Comparison of ENCODE assay signal across 9 cellular contexts in genomic region chr10:72295330-72295910, GRCh38. TPM values are rescaled to one million over a fixed set of nuclear protein-coding genes. Genes with fewer than 3 reads are reported as not detected.
A peak's percentile ranks its signal among the peaks of the same experiment; 100 is the strongest.
DNase-seq lines count a peak whose midpoint lies in the region; ATAC-seq, FAIRE-seq and TF ChIP-seq lines count a peak whose summit lies in the region.
"Had no signal": no experiment of that assay in that cellular context is flagged by ENCODE, and none has a peak within 500 bp of the region (broad histone marks: within the 10 kb centered on the region; RNA-seq: fewer than 3 reads in every experiment).

No MANE protein-coding gene starts in this region.

- 84% methylated on average over 6 of the region's 8 CpGs for WGBS in A549 (ENCODE audit: missing lambda C conversion rate)

- H3K27ac ChIP-seq in A549 (peak overlapping the region; percentile 98 to 100), DOHH2 (ENCODE audit: low read depth, low read length) (no peak overlapping the region)

- no peak for ATAC-seq in A549
- no peak for ATAC-seq in naive B cell (ENCODE audit: low read depth in 2 of 2)
- no peak for ATAC-seq in GM18505 (IDR thresholded peaks at IDR 0.05; ENCODE audit: unreplicated experiment)

- H3K27me3 Mint-ChIP-seq in activated T-helper 1 cell treated with anti-CD3 and anti-CD28 coated beads, Interleukin-12 subunit alpha, Interleukin-12 subunit beta, Interleukin-2, Interleukin-4 antibody, amounts not matched to agents 30 ng/mL and 10 ng/mL and 1 ng/mL, durations not matched to agents 14 hours and 24 hours and 36 hours (ENCODE audit: insufficient read depth): no peaks in the 10 kb centered on the region
- no peaks in the 10 kb centered on the region for H3K27me3 Mint-ChIP-seq in naive B cell

- no peaks in the 10 kb centered on the region for H4K20me1 ChIP-seq in DOHH2 (ENCODE audit: control insufficient read depth, insufficient read depth, low read depth, low read length)

- H3K4me3 Mint-ChIP-seq in activated T-helper 1 cell treated with anti-CD3 and anti-CD28 coated beads, Interleukin-12 subunit alpha, Interleukin-12 subunit beta, Interleukin-2, Interleukin-4 antibody, amounts not matched to agents 30 ng/mL and 10 ng/mL and 1 ng/mL, durations not matched to agents 14 hours and 24 hours and 36 hours: peak overlapping the region; percentile 64
- peak overlapping the region in 6 of 8 donors; percentile 41 to 83 (median 73) for H3K4me3 Mint-ChIP-seq in naive B cell

- no peaks in the 10 kb centered on the region for H3K9me2 ChIP-seq in DOHH2 (replicated peaks; ENCODE audit: control insufficient read depth, low read length)

- peak overlapping the region; percentile 100 for H3K27ac Mint-ChIP-seq in activated T-helper 1 cell treated with anti-CD3 and anti-CD28 coated beads, Interleukin-12 subunit alpha, Interleukin-12 subunit beta, Interleukin-2, Interleukin-4 antibody, amounts not matched to agents 30 ng/mL and 10 ng/mL and 1 ng/mL, durations not matched to agents 14 hours and 24 hours and 36 hours
- peak overlapping the region; percentile 95 to 100 (median 100) for H3K27ac Mint-ChIP-seq in naive B cell

- H3K36me3 Mint-ChIP-seq in activated T-helper 1 cell treated with anti-CD3 and anti-CD28 coated beads, Interleukin-12 subunit alpha, Interleukin-12 subunit beta, Interleukin-2, Interleukin-4 antibody, amounts not matched to agents 30 ng/mL and 10 ng/mL and 1 ng/mL, durations not matched to agents 14 hours and 24 hours and 36 hours (ENCODE audit: low read depth): peaks cover 3% of the 10 kb centered on the region
- no peaks in the 10 kb centered on the region for H3K36me3 Mint-ChIP-seq in naive B cell

- no peak overlapping the region for H3K4me3 ChIP-seq in A549
- no peak overlapping the region for H3K4me3 ChIP-seq in DOHH2 (ENCODE audit: low read length)

- H3K79me2 ChIP-seq in DOHH2 (ENCODE audit: control insufficient read depth, low read length): no peaks in the 10 kb centered on the region

- no peaks in the 10 kb centered on the region for H3K36me3 ChIP-seq in DOHH2 (ENCODE audit: control insufficient read depth, low read length)

- no peak for TF ChIP-seq EP300 in A549 (IDR thresholded peaks at IDR 0.05)

- H3K4me1 ChIP-seq in A549 (peaks cover 64% of the 10 kb centered on the region), DOHH2 (ENCODE audit: control insufficient read depth, low read length) (peaks cover 49% of the 10 kb centered on the region)

- DNase-seq in A549 (ENCODE audit: low read depth in 1 of 2, low spot score in 1 of 2): no peak
- DNase-seq in activated T-helper 1 cell treated with anti-CD3 and anti-CD28 coated beads, Interleukin-12 subunit alpha, Interleukin-12 subunit beta, Interleukin-2, Interleukin-4 antibody, amounts not matched to agents 30 ng/mL and 10 ng/mL and 1 ng/mL, durations not matched to agents 14 hours and 24 hours and 36 hours (ENCODE audit: low spot score): no peak
- DNase-seq in naive B cell: no peak
- no peak for DNase-seq in GM03348 (ENCODE audit: low spot score)
- DNase-seq in HK-2 (ENCODE audit: unreplicated experiment): no peak
- no peak for DNase-seq in EL
- DNase-seq: NCI-H526 treated with DMSO at 0.1 percent for 48 hours had no signal

- H3K9me3 ChIP-seq in A549 (no peaks in the 10 kb centered on the region), DOHH2 (ENCODE audit: control insufficient read depth, insufficient read depth, low read length) (no peaks in the 10 kb centered on the region)

- intact Hi-C loops in activated T-helper 1 cell treated with anti-CD3 and anti-CD28 coated beads, Interleukin-12 subunit alpha, Interleukin-12 subunit beta, Interleukin-2, Interleukin-4 antibody, amounts not matched to agents 30 ng/mL and 10 ng/mL and 1 ng/mL, durations not matched to agents 14 hours and 24 hours and 36 hours (cut with micrococcal nuclease): loop anchor here (5.0 kb wide), 1 partner anchor 267 kb away; no protein-coding TSS in a partner anchor

- no peak for TF ChIP-seq RAD21 in A549 (conservative IDR thresholded peaks at IDR 0.05 in 1 of 2, IDR thresholded peaks at IDR 0.05 in 1 of 2)

- H3K9me3 Mint-ChIP-seq in activated T-helper 1 cell treated with anti-CD3 and anti-CD28 coated beads, Interleukin-12 subunit alpha, Interleukin-12 subunit beta, Interleukin-2, Interleukin-4 antibody, amounts not matched to agents 30 ng/mL and 10 ng/mL and 1 ng/mL, durations not matched to agents 14 hours and 24 hours and 36 hours: no peaks in the 10 kb centered on the region
- H3K9me3 Mint-ChIP-seq in naive B cell: no peaks in the 10 kb centered on the region

- H3K27me3 ChIP-seq in DOHH2 (ENCODE audit: control insufficient read depth, low read length): no peaks in the 10 kb centered on the region

- no peak for FAIRE-seq in A549 (lab: Jason Lieb, UNC)

- H3K4me1 Mint-ChIP-seq in activated T-helper 1 cell treated with anti-CD3 and anti-CD28 coated beads, Interleukin-12 subunit alpha, Interleukin-12 subunit beta, Interleukin-2, Interleukin-4 antibody, amounts not matched to agents 30 ng/mL and 10 ng/mL and 1 ng/mL, durations not matched to agents 14 hours and 24 hours and 36 hours (ENCODE audit: low read depth): peaks cover 70% of the 10 kb centered on the region
- H3K4me1 Mint-ChIP-seq in naive B cell: peaks cover 35 to 62% (median 59%) of the 10 kb centered on the region in 3 donors

- H3F3A ChIP-seq in DOHH2 (ENCODE audit: control insufficient read depth, insufficient read depth): peaks cover 16% of the 10 kb centered on the region; the same call in 1 of the 2 replicates

- CTCF ChIA-PET in A549 (lab: Yijun Ruan, JAX): interaction anchor here (0.6 to 6.2 kb wide), 4 partner anchors 20 to 52 kb away, joined by 3 to 46 read pairs (median 3); partner anchors contain the start of gene DDIT4

- no peak for TF ChIP-seq POLR2A in A549 (IDR thresholded peaks at IDR 0.05; ENCODE audit: low read length)
- TF ChIP-seq POLR2A in GM18505 (IDR thresholded peaks at IDR 0.05; ENCODE audit: borderline replicate concordance, extremely low read depth, insufficient read depth, insufficient read length): no peak

- POLR2A ChIA-PET in A549 (lab: Yijun Ruan, JAX): interaction anchor here (0.7 to 4.8 kb wide), 3 partner anchors 19 to 955 kb away, joined by 3 to 126 read pairs (median 3); partner anchors contain the start of gene DDIT4

- peak overlapping the region; percentile 94; the same call in 2 of the 3 replicates for H3K4me2 ChIP-seq in A549
- peak overlapping the region; percentile 95; the same call in 1 of the 2 replicates for H3K4me2 ChIP-seq in DOHH2 (ENCODE audit: low read length)

- TF ChIP-seq CTCF in A549 (IDR thresholded peaks at IDR 0.05): no peak
- TF ChIP-seq CTCF in DOHH2 (IDR thresholded peaks at IDR 0.05; ENCODE audit: low read depth, low read length, poor library complexity, severe bottlenecking): no peak

TF ChIP-seq in A549, 52 proteins besides CTCF, POLR2A, EP300 and RAD21:
- TF ChIP-seq ZSCAN20 (CRISPR knock-in tag; IDR thresholded peaks at IDR 0.05) (no peak), MAX (IDR thresholded peaks at IDR 0.05) (peak; percentile 32; the same call in 1 of the 2 replicates)

RNA-seq across cellular contexts. Expression of gene DDIT4, which starts 21.7 kb away (rescaled TPM):
- polyA plus RNA-seq in A549 (2011; rRNA removed) (329 and 392 TPM in 2 replicates), A549 (2017; fragmentation: RNase III; extraction: RNeasy Plus Mini Kit Qiagen cat#74134 plus additional on column Dnase treatment) (188 to 239 TPM (median 238 TPM) in 3 replicates), naive B cell (ENCODE audit: low read depth in 6 of 6) (100 to 1,000 TPM in 1 of 6 donors, 10 to 100 TPM in 5; 22.6 to 124 (median 78.2) TPM)
- polyA plus RNA-seq in A549 (2012; cell fraction: cytosol; rRNA removed): 189 and 275 TPM in 2 replicates
- polyA plus RNA-seq in A549 (2012; cell fraction: nucleus; rRNA removed): 368 and 387 TPM in 2 replicates
- 299 and 339 TPM in 2 replicates for polyA minus RNA-seq in A549 (2011; rRNA and poly(A)+ RNA removed)
- 178 and 183 TPM in 2 replicates for total RNA-seq in activated T-helper 1 cell treated with anti-CD3 and anti-CD28 coated beads, Interleukin-12 subunit alpha, Interleukin-12 subunit beta, Interleukin-2, Interleukin-4 antibody, amounts not matched to agents 30 ng/mL and 10 ng/mL and 1 ng/mL, durations not matched to agents 14 hours and 24 hours and 36 hours

RNA-seq across cellular contexts. Expression of gene DNAJB12, which starts 59.3 kb away (rescaled TPM):
- polyA plus RNA-seq in A549 (2011; rRNA removed) (21.5 and 24.4 TPM in 2 replicates), A549 (2017; fragmentation: RNase III; extraction: RNeasy Plus Mini Kit Qiagen cat#74134 plus additional on column Dnase treatment) (26.1 to 28.5 TPM (median 26.7 TPM) in 3 replicates), naive B cell (ENCODE audit: low read depth in 6 of 6) (10 to 100 TPM; 15.7 to 28.4 (median 18.6) TPM)
- 26.6 and 31.3 TPM in 2 replicates for polyA plus RNA-seq in A549 (2012; cell fraction: cytosol; rRNA removed)
- 46.2 and 51.4 TPM in 2 replicates for polyA plus RNA-seq in A549 (2012; cell fraction: nucleus; rRNA removed)
- 31.6 and 32.2 TPM in 2 replicates for polyA minus RNA-seq in A549 (2011; rRNA and poly(A)+ RNA removed)
- total RNA-seq in activated T-helper 1 cell treated with anti-CD3 and anti-CD28 coated beads, Interleukin-12 subunit alpha, Interleukin-12 subunit beta, Interleukin-2, Interleukin-4 antibody, amounts not matched to agents 30 ng/mL and 10 ng/mL and 1 ng/mL, durations not matched to agents 14 hours and 24 hours and 36 hours: 32.4 and 38.0 TPM in 2 replicates
